In the genomic region with DNA sequence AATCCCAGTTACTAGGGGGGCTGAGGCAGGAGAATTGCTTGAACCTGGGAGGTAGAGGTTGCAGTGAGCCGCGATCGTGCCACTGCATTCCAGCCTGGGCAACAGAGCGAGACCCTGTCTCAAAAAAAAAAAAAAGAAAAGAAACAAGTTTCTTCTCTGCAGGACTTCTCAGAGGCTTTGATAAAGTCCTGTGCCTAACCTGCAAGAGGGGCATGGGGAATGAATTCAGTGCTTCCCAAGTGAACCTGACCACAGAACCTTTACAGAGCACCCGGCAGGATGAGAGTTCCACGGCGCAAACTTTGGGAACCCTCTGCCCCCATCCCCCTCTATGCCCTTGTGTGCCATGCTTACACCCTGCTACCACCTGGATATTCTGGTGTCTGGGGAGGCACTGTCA, we compare ENCODE assay signal across 29 cellular contexts.
"Had no signal": no experiment of that assay in that cellular context is flagged by ENCODE, and none has a peak within 500 bp of the region (broad histone marks: within the 10 kb centered on the region; RNA-seq: fewer than 3 reads in every experiment).

No MANE protein-coding gene starts in this region.

- H3K27me3 ChIP-seq: neural progenitor cell, testis, thyroid gland, transverse colon, upper lobe of right lung, uterus had no signal

- H3K9ac ChIP-seq: neural progenitor cell had no signal

- DNase-seq: hippocampal formation; kidney glomerular epithelial cell; left colon; left ventricle myocardium inferior; mesendoderm; naive B cell; natural killer cell; nephron progenitor cell; occipital lobe; retina; right cardiac atrium; stimulated activated CD4-positive, alpha-beta T cell treated with anti-CD3 and anti-CD28 coated beads, Interleukin-12 subunit alpha, Interleukin-12 subunit beta, amount 100 ng/mL, for 4 hours; stimulated activated CD4-positive, alpha-beta T cell treated with anti-CD3 and anti-CD28 coated beads, Interleukin-15, amount 100 ng/mL, for 24 hours; stimulated activated CD4-positive, alpha-beta T cell treated with anti-CD3 and anti-CD28 coated beads, Interleukin-2, amount 100 ng/mL, for 24 hours; stimulated activated CD4-positive, alpha-beta T cell treated with anti-CD3 and anti-CD28 coated beads, Interleukin-4, amount 100 ng/mL, for 1 hour; stimulated activated naive B cell treated with anti-CD40 and anti-IgM and Interleukin-4, amounts not matched to agents 10 μg/mL and 1 μg/mL and 100 μg/mL, for 72 hours; stimulated activated naive CD8-positive, alpha-beta T cell treated with anti-CD3 and anti-CD28 coated beads, Interleukin-15, Interleukin-2, amounts not matched to agents 100 U/mL and 50 U/mL, for 24 hours; stomach; testis; thyroid gland; transverse colon; upper lobe of right lung; uterus had no signal

- H3K36me3 ChIP-seq: neural progenitor cell, prostate gland, thyroid gland, upper lobe of right lung, uterus had no signal

- H3K4me2 ChIP-seq: neural progenitor cell had no signal

- ATAC-seq: natural killer cell; right cardiac atrium; sciatic nerve; stimulated activated naive B cell treated with anti-CD40 and anti-IgM and Interleukin-4, amounts not matched to agents 10 μg/mL and 1 μg/mL and 100 μg/mL, for 72 hours; stimulated activated naive CD8-positive, alpha-beta T cell treated with anti-CD3 and anti-CD28 coated beads, Interleukin-15, Interleukin-2, amounts not matched to agents 100 U/mL and 50 U/mL, for 24 hours; upper lobe of right lung had no signal

- FAIRE-seq: keratinocyte had no signal

- H3K9me3 ChIP-seq: left ventricle myocardium inferior, prostate gland, stomach, testis, thyroid gland, transverse colon, upper lobe of right lung, uterus had no signal

- H3K4me1 ChIP-seq: left ventricle myocardium inferior, neural progenitor cell, prostate gland, testis, thyroid gland, upper lobe of right lung, uterus had no signal

- H2AFZ ChIP-seq: neural progenitor cell had no signal

- H3K27ac ChIP-seq: left ventricle myocardium inferior, neural progenitor cell, prostate gland, skin epidermis, stomach, testis, thyroid gland, transverse colon, upper lobe of right lung, uterus had no signal

- H3K4me3 ChIP-seq: left ventricle myocardium inferior, lung, neural progenitor cell, prostate gland, skin epidermis, stomach, testis, thyroid gland, transverse colon, upper lobe of right lung, uterus had no signal
